18 cellular contexts compared by ENCODE assay signal in the genomic region with DNA sequence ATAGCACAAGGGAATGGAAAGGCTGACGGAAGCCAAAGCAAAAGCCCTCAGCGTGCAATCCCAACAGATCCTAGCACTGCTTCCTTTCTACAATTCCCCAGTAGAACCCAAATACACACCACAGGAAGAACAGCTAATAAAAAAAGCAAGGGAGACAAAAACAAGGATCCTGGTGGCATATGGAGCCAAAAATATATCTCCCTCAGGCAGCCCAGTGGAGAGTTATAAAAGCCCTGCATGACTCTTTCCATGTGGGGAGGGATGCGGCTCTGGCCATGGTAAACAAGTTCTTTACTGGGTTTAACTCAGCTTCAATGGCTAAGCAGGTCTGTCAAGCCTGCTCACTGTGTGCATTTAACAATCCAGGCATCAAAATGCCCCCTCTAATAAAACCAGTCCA.
DNase-seq lines count a peak whose midpoint lies in the region; TF ChIP-seq lines count a peak whose summit lies in the region.
"Had no signal": no experiment of that assay in that cellular context is flagged by ENCODE, and none has a peak within 500 bp of the region (broad histone marks: within the 10 kb centered on the region; RNA-seq: fewer than 3 reads in every experiment).

No MANE protein-coding gene starts in this region.

- H3K27ac ChIP-seq in HEK293 (ENCODE audit: extremely low read depth, low read depth, low read length), result no peak overlapping the region
- H3K27ac ChIP-seq in mesendoderm (ENCODE audit: low read depth, low read length), result no peak overlapping the region
- no peak overlapping the region for H3K27ac ChIP-seq in smooth muscle cell (ENCODE audit: low read depth)
- H3K27ac ChIP-seq: A549, RWPE1 had no signal

- POLR2A ChIA-PET in HEK293 (lab: Yijun Ruan, JAX), result no interaction called here

- H3K4me3 ChIP-seq in HEK293 (ENCODE audit: low read depth, low read length), result no peak overlapping the region
- H3K4me3 ChIP-seq in mesendoderm (ENCODE audit: low read length), result no peak overlapping the region
- H3K4me3 ChIP-seq in smooth muscle cell, result no peak overlapping the region
- H3K4me3 ChIP-seq: A549, HAP-1 had no signal

- no CpG with 5 or more reads among the region's 3 CpGs for WGBS in mesendoderm (ENCODE audit: extremely low coverage, insufficient coverage, low lambda C conversion rate)
- 41% methylated on average over 3 of the region's 3 CpGs for WGBS in smooth muscle cell (ENCODE audit: low lambda C conversion rate)

- H3K9me3 ChIP-seq in HEK293 (ENCODE audit: control insufficient read depth, insufficient read depth, low read depth, low read length) (no peaks in the 10 kb centered on the region), smooth muscle cell (replicated peaks; ENCODE audit: low read depth) (no peaks in the 10 kb centered on the region)
- H3K9me3 ChIP-seq: A549, BE2C, HAP-1 had no signal

- no peak overlapping the region for H4K8ac ChIP-seq in mesendoderm (ENCODE audit: low read depth, low read length)

- no peaks in the 10 kb centered on the region for H4K20me1 ChIP-seq in smooth muscle cell (ENCODE audit: low read depth)

- H3K56ac ChIP-seq in mesendoderm (ENCODE audit: low read length), result peak overlapping the region; percentile 39

- H3F3A ChIP-seq in smooth muscle cell (ENCODE audit: low read depth), result peaks cover under 1% of the 10 kb centered on the region

- no peak overlapping the region for H3K9ac ChIP-seq in mesendoderm (ENCODE audit: low read length)
- no peak overlapping the region for H3K9ac ChIP-seq in smooth muscle cell (ENCODE audit: low read depth)

- H3K18ac ChIP-seq in mesendoderm (ENCODE audit: low read length), result peak overlapping the region; percentile 65

- H2BK15ac ChIP-seq in mesendoderm (replicated peaks; ENCODE audit: low read depth), result no peak overlapping the region

- no peaks in the 10 kb centered on the region for H3K4me1 ChIP-seq in HEK293 (ENCODE audit: control insufficient read depth, insufficient read depth, low read length)
- H3K4me1 ChIP-seq in mesendoderm (ENCODE audit: control insufficient read depth, low read depth, low read length), result peaks cover 13% of the 10 kb centered on the region
- peaks cover 9% of the 10 kb centered on the region for H3K4me1 ChIP-seq in smooth muscle cell (ENCODE audit: low read depth)
- H3K4me1 ChIP-seq: A549, HAP-1 had no signal

- TF ChIP-seq CTCF in HEK293 (tag by site-specific recombination; IDR thresholded peaks at IDR 0.05) (no peak), smooth muscle cell (IDR thresholded peaks at IDR 0.05; ENCODE audit: borderline replicate concordance, insufficient read depth, poor library complexity, severe bottlenecking) (no peak)

- no peak overlapping the region for H3K23ac ChIP-seq in mesendoderm (ENCODE audit: low read length)

- H2BK120ac ChIP-seq in mesendoderm (ENCODE audit: low read depth, low read length), result no peak overlapping the region

- peaks cover 17% of the 10 kb centered on the region for H3K79me2 ChIP-seq in mesendoderm (ENCODE audit: control insufficient read depth, insufficient read depth, low read length)
- no peaks in the 10 kb centered on the region for H3K79me2 ChIP-seq in smooth muscle cell (ENCODE audit: low read depth)

- H3K36me3 ChIP-seq in HEK293 (ENCODE audit: control insufficient read depth in 2 of 2, insufficient read depth in 1 of 2, low read length in 2 of 2), result no peaks in the 10 kb centered on the region
- peaks cover 4% of the 10 kb centered on the region for H3K36me3 ChIP-seq in mesendoderm (ENCODE audit: control insufficient read depth, insufficient read depth, low read length)
- H3K36me3 ChIP-seq in smooth muscle cell (ENCODE audit: low read depth), result no peaks in the 10 kb centered on the region
- H3K36me3 ChIP-seq: BE2C, HAP-1 had no signal

- no peak overlapping the region for H2AFZ ChIP-seq in smooth muscle cell (ENCODE audit: low read depth)

- DNase-seq in ecto neural progenitor cell (ENCODE audit: low spot score) (peak; percentile 21), mesendoderm (no peak), smooth muscle cell (lab: John Stamatoyannopoulos, UW; ENCODE audit: unreplicated experiment) (no peak), NCI-H774 (lab: John Stamatoyannopoulos, UW) (no peak), NCI-H524 (lab: John Stamatoyannopoulos, UW) (no peak)
- no peak for DNase-seq in effector CD8-positive, alpha-beta T cell (lab: John Stamatoyannopoulos, UW)
- DNase-seq: BE2C, DMS53, EL, Karpas-422, NCI-H1417 treated with DMSO at 0.1 percent for 48 hours, NCI-H187, NCI-H446 treated with DMSO at 0.1 percent for 48 hours, SIG-M5 had no signal

- no peak overlapping the region for H2AK5ac ChIP-seq in mesendoderm (ENCODE audit: low read length)

- H3K79me1 ChIP-seq in mesendoderm (ENCODE audit: low read length), result no peaks in the 10 kb centered on the region

- H3K4me2 ChIP-seq in mesendoderm (ENCODE audit: low read length) (no peak overlapping the region), smooth muscle cell (peak overlapping the region; percentile 14)
- H3K4me2 ChIP-seq: A549 had no signal

- no peak overlapping the region for H2BK5ac ChIP-seq in mesendoderm (ENCODE audit: low read length)

- H3K27me3 ChIP-seq in mesendoderm (ENCODE audit: insufficient read depth, low read length, poor library complexity), result no peaks in the 10 kb centered on the region
- H3K27me3 ChIP-seq in smooth muscle cell (ENCODE audit: low read depth), result no peaks in the 10 kb centered on the region
- H3K27me3 ChIP-seq: BE2C had no signal

- H3K4ac ChIP-seq in mesendoderm (ENCODE audit: low read depth, low read length), result no peak overlapping the region

- CTCF ChIA-PET in HEK293 (lab: Yijun Ruan, JAX), result interaction anchor here (0.7 to 1.2 kb wide), 2 partner anchors 14 to 32 kb away, joined by 3 read pairs; no protein-coding TSS in a partner anchor

- H4K5ac ChIP-seq in mesendoderm (ENCODE audit: low read length), result no peak overlapping the region

TF ChIP-seq in HEK293, 187 proteins besides CTCF, POLR2A, EP300 and RAD21:
- TF ChIP-seq ZIC2 (tag by site-specific recombination; IDR thresholded peaks at IDR 0.05) (peak; percentile 83), ZNF2 (tag by site-specific recombination; IDR thresholded peaks at IDR 0.05) (no peak)
